Comparison of ENCODE assay signal across 13 cellular contexts in genomic region chr2:238235331-238235732, GRCh38. TPM values are rescaled to one million over a fixed set of nuclear protein-coding genes. Genes with fewer than 3 reads are reported as not detected.
DNase-seq lines count a peak whose midpoint lies in the region; ATAC-seq, FAIRE-seq and TF ChIP-seq lines count a peak whose summit lies in the region.
"Had no signal": no experiment of that assay in that cellular context is flagged by ENCODE, and none has a peak within 500 bp of the region (broad histone marks: within the 10 kb centered on the region; RNA-seq: fewer than 3 reads in every experiment).

No MANE protein-coding gene starts in this region.

- no peak for TF ChIP-seq CTCF in astrocyte (IDR thresholded peaks at IDR 0.05; ENCODE audit: insufficient read depth, low read depth, low read length)
- no peak for TF ChIP-seq CTCF in natural killer cell (IDR thresholded peaks at IDR 0.05)

- no peaks in the 10 kb centered on the region for H3K36me3 ChIP-seq in astrocyte (ENCODE audit: insufficient read depth, low read length)
- H3K36me3 ChIP-seq: neutrophil, tibial artery had no signal

- H3K27ac Mint-ChIP-seq in astrocyte (ENCODE audit: unreplicated experiment) = no peak overlapping the region
- H3K27ac Mint-ChIP-seq in natural killer cell = no peak overlapping the region

- H3K9me3 Mint-ChIP-seq in astrocyte (ENCODE audit: unreplicated experiment) (peaks cover 8% of the 10 kb centered on the region), natural killer cell (no peaks in the 10 kb centered on the region)

- no peak overlapping the region for H3K27ac ChIP-seq in astrocyte (ENCODE audit: low read depth, low read length)
- H3K27ac ChIP-seq: 22Rv1, neutrophil had no signal

- H3K4me1 ChIP-seq in astrocyte (ENCODE audit: insufficient read depth, low read length) = peaks cover 6% of the 10 kb centered on the region

- DNase-seq in DMS 273 (lab: John Stamatoyannopoulos, UW; ENCODE audit: unreplicated experiment) (peak; percentile 53), DMS 273 treated with DMSO at 0.1 percent for 48 hours (lab: John Stamatoyannopoulos, UW) (no peak), LoVo (ENCODE audit: low spot score) (peak; percentile 18), astrocyte (ENCODE audit: low read depth) (no peak), natural killer cell (no peak), NCI-H1694 treated with DMSO at 0.1 percent for 48 hours (lab: John Stamatoyannopoulos, UW) (no peak), NCI-H1092 treated with DMSO at 0.1 percent for 48 hours (lab: John Stamatoyannopoulos, UW) (no peak), left ventricle myocardium superior (no peak)
- DNase-seq: NCI-H446, SK-N-SH, tibial artery had no signal

- ATAC-seq in natural killer cell = no peak
- ATAC-seq in left ventricle myocardium superior = no peak

- H3K36me3 Mint-ChIP-seq in astrocyte (ENCODE audit: low read depth, unreplicated experiment) = peaks cover 4% of the 10 kb centered on the region
- no peaks in the 10 kb centered on the region for H3K36me3 Mint-ChIP-seq in natural killer cell

- H3K4me1 Mint-ChIP-seq in astrocyte (ENCODE audit: low read depth, unreplicated experiment) = peaks cover 8% of the 10 kb centered on the region
- peaks cover 20 to 27% of the 10 kb centered on the region in 2 donors for H3K4me1 Mint-ChIP-seq in natural killer cell

- peaks cover 9% of the 10 kb centered on the region for H3K27me3 ChIP-seq in astrocyte (ENCODE audit: insufficient read depth, low read length)

- H3K4me3 Mint-ChIP-seq in astrocyte (ENCODE audit: unreplicated experiment) = peak overlapping the region; percentile 58
- peak overlapping the region; percentile 40 for H3K4me3 Mint-ChIP-seq in natural killer cell

- FAIRE-seq in astrocyte (lab: Jason Lieb, UNC) = no peak

- no peak overlapping the region for H3K4me3 ChIP-seq in astrocyte (ENCODE audit: insufficient read depth, low read depth, low read length)

- no peak overlapping the region for H3K4me2 ChIP-seq in astrocyte (ENCODE audit: low read length)

- no peak overlapping the region for H2AFZ ChIP-seq in astrocyte (ENCODE audit: low read depth, low read length)

- no peaks in the 10 kb centered on the region for H3K79me2 ChIP-seq in astrocyte (ENCODE audit: insufficient read depth, low read length)

- H4K20me1 ChIP-seq in astrocyte (ENCODE audit: insufficient read depth, low read length) = no peaks in the 10 kb centered on the region

- peaks cover 5% of the 10 kb centered on the region for H3K9me3 ChIP-seq in astrocyte (ENCODE audit: insufficient read depth, low read depth, low read length)
- H3K9me3 ChIP-seq: neutrophil, SK-N-SH, tibial artery had no signal

- H3K27me3 Mint-ChIP-seq in astrocyte (ENCODE audit: low read depth, unreplicated experiment) (peaks cover 43% of the 10 kb centered on the region), natural killer cell (ENCODE audit: low read depth in 2 of 2) (peaks cover 0 to 18% of the 10 kb centered on the region in 2 donors)

- no peak overlapping the region for H3K9ac ChIP-seq in astrocyte (ENCODE audit: low read length)
- H3K9ac ChIP-seq: SK-N-SH had no signal

- intact Hi-C loops in natural killer cell (cut with micrococcal nuclease) (no loop called here), left ventricle myocardium superior (cut with micrococcal nuclease) (no loop called here)

RNA-seq across cellular contexts. Expression of gene HES6, which starts 4.5 kb away (rescaled TPM):
- 1.3 and 3.0 TPM in 2 replicates for total RNA-seq in astrocyte
- total RNA-seq in natural killer cell = 10 to 100 TPM; 11.3 to 15.4 (median 13.5) TPM
- total RNA-seq in left ventricle myocardium superior = 2.7 TPM

RNA-seq across cellular contexts. Expression of gene ILKAP, which starts 31.8 kb away (rescaled TPM):
- total RNA-seq in astrocyte = 32.3 and 35.2 TPM in 2 replicates
- total RNA-seq in natural killer cell = 100 to 1,000 TPM; 146 to 200 (median 183) TPM
- total RNA-seq in left ventricle myocardium superior = 26.7 TPM

RNA-seq across cellular contexts. Expression of gene PER2, which starts 53.1 kb away (rescaled TPM):
- total RNA-seq in astrocyte (2.0 and 3.5 TPM in 2 replicates), natural killer cell (10 to 100 TPM; 26.3 to 32.9 (median 32.6) TPM), left ventricle myocardium superior (4.5 TPM)

Comparison
In these comparisons a context has a peak if more than half of its experiments do, and no peak if none do; other contexts are left out.
1. DNase-seq: peak in DMS 273 (single experiment) and LoVo (single experiment); none in DMS 273 treated with DMSO at 0.1 percent for 48 hours (single experiment), astrocyte (single experiment), natural killer cell (single experiment), NCI-H1694 treated with DMSO at 0.1 percent for 48 hours (single experiment), NCI-H1092 treated with DMSO at 0.1 percent for 48 hours (single experiment) and left ventricle myocardium superior (single experiment).